8 cellular contexts compared by ENCODE assay signal in the genomic region with DNA sequence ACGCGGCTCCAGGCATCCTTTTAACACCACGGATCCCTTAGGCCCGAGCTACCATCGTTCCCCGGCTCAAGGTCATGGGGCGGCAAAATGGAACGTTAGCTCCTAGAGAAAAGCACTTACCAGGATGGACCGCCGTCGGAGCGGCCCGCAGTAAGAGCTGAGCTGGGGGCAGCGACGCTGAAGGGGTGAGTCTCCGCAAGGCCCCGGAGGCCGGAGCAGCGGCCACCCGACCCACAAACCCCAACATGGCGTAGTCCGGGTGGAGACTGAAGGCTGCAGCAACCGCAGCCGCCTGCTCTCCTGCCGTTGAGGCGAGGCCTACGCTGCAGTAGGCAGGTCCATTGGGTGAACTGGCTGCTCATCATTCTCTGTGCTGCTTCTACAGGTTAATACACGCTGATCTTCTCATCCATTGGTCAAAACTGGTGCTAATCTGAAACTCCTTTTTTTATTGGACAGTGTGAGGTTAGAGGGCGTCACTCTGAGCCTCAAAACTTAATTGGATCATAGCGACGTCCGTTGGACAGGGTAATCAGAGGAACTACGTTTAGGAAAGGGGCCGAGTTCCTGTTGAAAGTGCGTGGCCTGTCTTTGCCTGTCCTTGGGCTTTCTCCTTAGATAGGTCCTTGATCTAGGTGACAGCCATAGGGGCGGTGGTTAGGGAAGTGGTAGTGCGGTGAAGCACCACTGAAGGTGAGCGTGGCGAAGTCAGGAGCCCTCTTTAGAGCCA. TPM values are rescaled to one million over a fixed set of nuclear protein-coding genes. Genes with fewer than 3 reads are reported as not detected.
DNase-seq lines count a peak whose midpoint lies in the region; ATAC-seq lines count a peak whose summit lies in the region.

Gene ATP5F1B (minus strand): TSS at position 268 of the 730 bp plus-strand sequence. CDS start 21 bp downstream, at position 247.

- peaks cover 51% of the 10 kb centered on the region for H3K36me3 Mint-ChIP-seq in dendritic cell treated with granulocyte-macrophage colony-stimulating factor and Interleukin-4, amounts not matched to agents 40 ng/mL and 50 ng/mL, for 4 days (ENCODE audit: low read depth)

- DNase-seq in C1 segment of cervical spinal cord (lab: John Stamatoyannopoulos, UW) (peak in 13 of 14 donors; percentile 88 to 99 (median 90)), NCI-H748 treated with DMSO at 0.1 percent for 48 hours (lab: John Stamatoyannopoulos, UW) (peak; percentile 99), left lobe of liver (ENCODE audit: low spot score) (peak; percentile 97)
- peak; percentile 67 to 92 for DNase-seq in activated CD4-positive, alpha-beta T cell treated with anti-CD3 and anti-CD28 coated beads, Interleukin-2, amount 50 U/mL, for 24 hours (ENCODE audit: low read depth in 1 of 2, low spot score in 1 of 2)
- peak; percentile 82 for DNase-seq in stimulated activated CD4-positive, alpha-beta T cell treated with anti-CD3 and anti-CD28 coated beads, Interleukin-2, amount 100 ng/mL, for 4 hours (ENCODE audit: low read depth)

- intact Hi-C loops in dendritic cell treated with granulocyte-macrophage colony-stimulating factor and Interleukin-4, amounts not matched to agents 40 ng/mL and 50 ng/mL, for 4 days (cut with micrococcal nuclease), result loop anchor here (1.0 kb wide), 1 partner anchor 79 kb away; the partner anchor contains the start of gene NACA

- ATAC-seq in GM19372 (IDR thresholded peaks at IDR 0.05; ENCODE audit: low read depth, unreplicated experiment) (peak; percentile 99), HG03558 (IDR thresholded peaks at IDR 0.05; ENCODE audit: extremely low read depth, unreplicated experiment) (peak; percentile 96), left lobe of liver (peak; percentile 97)

- no peaks in the 10 kb centered on the region for H3K27me3 Mint-ChIP-seq in dendritic cell treated with granulocyte-macrophage colony-stimulating factor and Interleukin-4, amounts not matched to agents 40 ng/mL and 50 ng/mL, for 4 days

- H3K4me3 Mint-ChIP-seq in dendritic cell treated with granulocyte-macrophage colony-stimulating factor and Interleukin-4, amounts not matched to agents 40 ng/mL and 50 ng/mL, for 4 days, result peak within 1 kb of the TSS; percentile 89

- peaks cover 20% of the 10 kb centered on the region for H3K4me1 Mint-ChIP-seq in dendritic cell treated with granulocyte-macrophage colony-stimulating factor and Interleukin-4, amounts not matched to agents 40 ng/mL and 50 ng/mL, for 4 days (ENCODE audit: low read depth)

- no peaks in the 10 kb centered on the region for H3K9me3 Mint-ChIP-seq in dendritic cell treated with granulocyte-macrophage colony-stimulating factor and Interleukin-4, amounts not matched to agents 40 ng/mL and 50 ng/mL, for 4 days

- H3K27ac Mint-ChIP-seq in dendritic cell treated with granulocyte-macrophage colony-stimulating factor and Interleukin-4, amounts not matched to agents 40 ng/mL and 50 ng/mL, for 4 days, result peak within 1 kb of the TSS; percentile 99

RNA-seq across cellular contexts. Expression of gene ATP5F1B, which starts in this region (rescaled TPM):
- total RNA-seq in left lobe of liver, result 344 TPM

Comparison
In these comparisons a context has a peak if more than half of its experiments do, and no peak if none do; other contexts are left out.
1. Peak in every context shown above with its lines: DNase-seq and ATAC-seq.